Comparison of ENCODE assay signal across 8 cellular contexts in genomic region chr19:57583521-57584416, GRCh38. TPM values are rescaled to one million over a fixed set of nuclear protein-coding genes. Genes with fewer than 3 reads are reported as not detected.
DNase-seq lines count a peak whose midpoint lies in the region; ATAC-seq and TF ChIP-seq lines count a peak whose summit lies in the region.

Gene ZIK1, plus strand, starts transcription at chr19:57584145. Its CDS starts 212 bp downstream, at chr19:57584357.

- no peaks in the 10 kb centered on the region for H3K27me3 ChIP-seq in GM06990 (replicated peaks; ENCODE audit: control insufficient read depth, insufficient read depth, low read length)

- DNase-seq in GM06990 (ENCODE audit: extremely low read depth, insufficient read length) (peak; percentile 89), NCI-H446 treated with DMSO at 0.1 percent for 48 hours (lab: John Stamatoyannopoulos, UW) (peak; percentile 17), activated T-cell treated with anti-CD3 and anti-CD28 coated beads for 24 hours (ENCODE audit: low read depth) (peak; percentile 80), epithelial cell of prostate (ENCODE audit: low read depth, low spot score) (peak; percentile 22), mesothelial cell of epicardium (ENCODE audit: low spot score in 2 of 2, unreplicated experiment in 2 of 2) (peak; percentile 70 to 81)
- DNase-seq in stimulated activated CD8-positive, alpha-beta memory T cell treated with anti-CD3 and anti-CD28 coated beads, Interleukin-12 subunit alpha, Interleukin-12 subunit beta, amount 100 ng/mL, for 4 hours (ENCODE audit: low read depth): peak; percentile 74

- ATAC-seq in HG02759 (IDR thresholded peaks at IDR 0.05; ENCODE audit: unreplicated experiment) (peak; percentile 91), GM18519 (IDR thresholded peaks at IDR 0.05; ENCODE audit: low FRiP score, unreplicated experiment) (no peak)

- no peaks in the 10 kb centered on the region for H3K27me3 Mint-ChIP-seq in mesothelial cell of epicardium (ENCODE audit: low read depth)

- peak within 1 kb of the TSS; percentile 63 for H3K4me3 ChIP-seq in GM06990 (replicated peaks; ENCODE audit: low read depth, low read length)

- H3K4me1 Mint-ChIP-seq in mesothelial cell of epicardium: peaks cover 17% of the 10 kb centered on the region

- TF ChIP-seq CTCF in GM06990 (IDR thresholded peaks at IDR 0.05; ENCODE audit: insufficient read depth, low read length, poor library complexity, severe bottlenecking): peak; percentile 37
- no peak for TF ChIP-seq CTCF in mesothelial cell of epicardium (IDR thresholded peaks at IDR 0.05; ENCODE audit: unreplicated experiment)

- H3K9me3 Mint-ChIP-seq in mesothelial cell of epicardium: peaks cover 56% of the 10 kb centered on the region

- peak within 1 kb of the TSS; percentile 81 for H3K4me3 Mint-ChIP-seq in mesothelial cell of epicardium

- H3K36me3 ChIP-seq in GM06990 (ENCODE audit: control insufficient read depth, insufficient read depth, low read length): no peaks in the 10 kb centered on the region

- H3K27ac ChIP-seq in epithelial cell of prostate: no peak within 1 kb of the TSS

- peak within 1 kb of the TSS; percentile 84 for H3K27ac Mint-ChIP-seq in mesothelial cell of epicardium

- peaks cover 52% of the 10 kb centered on the region for H3K36me3 Mint-ChIP-seq in mesothelial cell of epicardium

RNA-seq across cellular contexts. Expression of gene ZIK1, which starts in this region (rescaled TPM):
- 15.4 to 17.1 TPM (median 16.7 TPM) in 3 replicates for total RNA-seq in mesothelial cell of epicardium

Comparison
In these comparisons a context has a peak if more than half of its experiments do, and no peak if none do; other contexts are left out.
1. DNase-seq: peak in every context shown above with its lines; median percentile 89 in GM06990; 80 in activated T-cell treated with anti-CD3 and anti-CD28 coated beads for 24 hours; 76 in mesothelial cell of epicardium; 74 in stimulated activated CD8-positive, alpha-beta memory T cell treated with anti-CD3 and anti-CD28 coated beads, Interleukin-12 subunit alpha, Interleukin-12 subunit beta, amount 100 ng/mL, for 4 hours; 22 in epithelial cell of prostate; 17 in NCI-H446 treated with DMSO at 0.1 percent for 48 hours.